In the genomic region with DNA sequence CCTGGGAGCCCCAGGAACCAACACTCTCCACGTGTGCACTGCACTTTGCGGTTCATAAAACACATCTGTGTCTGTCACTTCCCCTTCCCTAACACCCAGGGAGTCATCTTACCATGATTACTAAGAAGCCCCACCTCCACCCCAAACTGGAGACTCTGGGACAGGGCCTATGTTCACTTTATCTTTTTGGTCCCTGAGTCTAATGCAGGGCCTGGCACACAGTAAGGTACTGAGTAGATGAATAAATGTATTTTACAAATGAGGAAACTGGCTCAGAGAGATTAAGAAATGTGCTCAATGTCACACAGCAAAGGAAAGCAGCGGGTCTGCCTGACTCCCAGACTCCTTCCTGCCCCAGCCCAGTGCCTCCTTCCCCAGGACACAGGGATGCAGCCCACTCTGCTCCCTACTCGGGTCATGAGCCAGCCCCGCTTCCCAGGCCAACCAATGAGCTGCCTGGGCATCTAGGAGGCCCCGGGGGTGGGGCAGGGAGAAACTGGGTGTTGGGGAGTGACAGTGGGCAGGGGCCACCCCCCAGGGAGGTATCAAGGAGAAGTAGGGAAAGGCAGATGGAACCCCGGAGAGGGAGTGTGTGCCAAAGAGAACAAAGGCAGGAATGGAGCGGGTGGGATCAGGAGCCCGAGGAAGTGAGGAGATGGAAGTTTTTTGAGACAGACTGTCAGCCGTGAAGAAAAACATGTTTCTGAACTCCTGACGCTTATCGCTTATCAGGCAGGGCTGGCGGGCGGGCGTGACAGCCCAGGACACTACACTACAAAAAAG, we compare ENCODE assay signal across 11 cellular contexts. TPM values are rescaled to one million over a fixed set of nuclear protein-coding genes. Genes with fewer than 3 reads are reported as not detected.
DNase-seq lines count a peak whose midpoint lies in the region; ATAC-seq and TF ChIP-seq lines count a peak whose summit lies in the region.
"Had no signal": no experiment of that assay in that cellular context is flagged by ENCODE, and none has a peak within 500 bp of the region (broad histone marks: within the 10 kb centered on the region; RNA-seq: fewer than 3 reads in every experiment).

No MANE protein-coding gene starts in this region.

- intact Hi-C loops in PC-9 (cut with micrococcal nuclease; ENCODE audit: unreplicated experiment) (loop anchor here (1.0 kb wide), 1 partner anchor 189 kb away; no protein-coding TSS in a partner anchor), upper lobe of right lung (cut with DNase I) (no loop called here)

- H3K4me3 ChIP-seq in PC-9 (no peak overlapping the region), fibroblast of lung (replicated peaks in 1 of 4; ENCODE audit: control extremely low read depth in 1 of 4, insufficient read depth in 1 of 4, low read depth in 3 of 4, low read length in 4 of 4) (no peak overlapping the region), osteoblast (ENCODE audit: insufficient read depth, low read length) (no peak overlapping the region), Peyer's patch (no peak overlapping the region), upper lobe of right lung (no peak overlapping the region)

- no peaks in the 10 kb centered on the region for H3K27me3 ChIP-seq in PC-9 (ENCODE audit: insufficient read depth, low read depth)
- no peaks in the 10 kb centered on the region for H3K27me3 ChIP-seq in fibroblast of lung (ENCODE audit: control insufficient read depth, insufficient read depth, low read length)
- H3K27me3 ChIP-seq in osteoblast (ENCODE audit: insufficient read depth, low read length), result no peaks in the 10 kb centered on the region
- no peaks in the 10 kb centered on the region for H3K27me3 ChIP-seq in Peyer's patch
- no peaks in the 10 kb centered on the region for H3K27me3 ChIP-seq in upper lobe of right lung

- no peak for TF ChIP-seq POLR2A in Peyer's patch (IDR thresholded peaks at IDR 0.05)

- peaks cover 97% of the 10 kb centered on the region for H3K4me1 ChIP-seq in PC-9 (replicated peaks; ENCODE audit: insufficient read depth)
- H3K4me1 ChIP-seq in fibroblast of lung (ENCODE audit: control insufficient read depth, extremely low read depth, insufficient read depth, low read length), result peaks cover 40% of the 10 kb centered on the region
- peaks cover 48% of the 10 kb centered on the region for H3K4me1 ChIP-seq in osteoblast (ENCODE audit: insufficient read depth, low read length)
- peaks cover 0 to 38% (median 0%) of the 10 kb centered on the region in 4 donors for H3K4me1 ChIP-seq in Peyer's patch
- peaks cover 38% of the 10 kb centered on the region for H3K4me1 ChIP-seq in upper lobe of right lung

- no TSS peak for BruUV-seq in PC-9 (replicated peaks; lab: Mats Ljungman, UMichigan)

- no peaks in the 10 kb centered on the region for H3K9me2 ChIP-seq in PC-9 (ENCODE audit: insufficient read depth)

- peak; percentile 69 for ATAC-seq in GM18511 (IDR thresholded peaks at IDR 0.05; ENCODE audit: unreplicated experiment)
- ATAC-seq in GM21723 (IDR thresholded peaks at IDR 0.05; ENCODE audit: unreplicated experiment), result no peak
- ATAC-seq in upper lobe of right lung, result no peak

- CTCF ChIA-PET in PC-9 (lab: Charles Lee), result interaction anchor here (0.6 kb wide), 1 partner anchor 261 kb away, joined by 3 read pairs; no protein-coding TSS in a partner anchor

- H2AFZ ChIP-seq in PC-9 (no peak overlapping the region), fibroblast of lung (ENCODE audit: low read length) (no peak overlapping the region), osteoblast (ENCODE audit: low read length) (no peak overlapping the region)

- no peak overlapping the region for H3K9ac ChIP-seq in fibroblast of lung (ENCODE audit: insufficient read depth, low read length)

- TF ChIP-seq CTCF in PC-9 (conservative IDR thresholded peaks at IDR 0.05) (no peak), fibroblast of lung (conservative IDR thresholded peaks at IDR 0.05 in 1 of 2, IDR thresholded peaks at IDR 0.05 in 1 of 2; ENCODE audit: low read depth in 1 of 2, low read length in 2 of 2) (no peak), osteoblast (IDR thresholded peaks at IDR 0.05; ENCODE audit: extremely low read depth, low read depth, low read length) (no peak), Peyer's patch (IDR thresholded peaks at IDR 0.05) (no peak), upper lobe of right lung (IDR thresholded peaks at IDR 0.05) (no peak)

- H3K9me3 ChIP-seq in PC-9 (ENCODE audit: insufficient read depth, low read depth) (no peaks in the 10 kb centered on the region), fibroblast of lung (ENCODE audit: control insufficient read depth, insufficient read depth, low read depth, low read length) (no peaks in the 10 kb centered on the region), osteoblast (ENCODE audit: low read depth, low read length) (no peaks in the 10 kb centered on the region), Peyer's patch (no peaks in the 10 kb centered on the region), upper lobe of right lung (no peaks in the 10 kb centered on the region)

- H3K79me2 ChIP-seq in PC-9 (ENCODE audit: low read depth) (peaks cover 95% of the 10 kb centered on the region), fibroblast of lung (ENCODE audit: control insufficient read depth, insufficient read depth, low read length) (peaks cover 83% of the 10 kb centered on the region), osteoblast (ENCODE audit: insufficient read depth, low read length) (peaks cover 79% of the 10 kb centered on the region)

- H3K27ac ChIP-seq in PC-9 (peak overlapping the region; percentile 93), fibroblast of lung (ENCODE audit: insufficient read depth, low read length) (peak overlapping the region; percentile 81), osteoblast (ENCODE audit: low read depth, low read length) (peak overlapping the region; percentile 98), Peyer's patch (no peak overlapping the region), upper lobe of right lung (no peak overlapping the region)

- H4K20me1 ChIP-seq in PC-9 (ENCODE audit: insufficient read depth) (no peaks in the 10 kb centered on the region), fibroblast of lung (ENCODE audit: control insufficient read depth, extremely low read depth, insufficient read depth, low read length) (no peaks in the 10 kb centered on the region), osteoblast (ENCODE audit: insufficient read depth, low read length) (peaks cover 9% of the 10 kb centered on the region)

- POLR2A ChIA-PET in PC-9 (lab: Charles Lee; ENCODE audit: unreplicated experiment), result interaction anchor here (0.7 kb wide), 1 partner anchor 9 kb away, joined by 3 read pairs; no protein-coding TSS in a partner anchor

- H3K36me3 ChIP-seq in PC-9 (ENCODE audit: low read depth) (no peaks in the 10 kb centered on the region), fibroblast of lung (ENCODE audit: control insufficient read depth, insufficient read depth, low read length) (no peaks in the 10 kb centered on the region), osteoblast (ENCODE audit: insufficient read depth, low read length) (no peaks in the 10 kb centered on the region), Peyer's patch (no peaks in the 10 kb centered on the region), upper lobe of right lung (no peaks in the 10 kb centered on the region)

- peaks cover 41% of the 10 kb centered on the region; the same call in 1 of the 2 replicates for H3F3A ChIP-seq in PC-9 (ENCODE audit: insufficient read depth, low read depth)

- DNase-seq in PC-9 (no peak), fibroblast of lung (ENCODE audit: low read depth in 2 of 2) (no peak), osteoblast (ENCODE audit: insufficient read length, low spot score, missing footprints) (no peak), Peyer's patch (no peak), upper lobe of right lung (no peak), DMS153 (lab: John Stamatoyannopoulos, UW) (no peak)
- DNase-seq: cortex of kidney; NCI-H1105 treated with DMSO at 0.1 percent for 48 hours; stimulated activated naive CD4-positive, alpha-beta T cell had no signal

- peak overlapping the region; percentile 56 for H3K4me2 ChIP-seq in PC-9
- H3K4me2 ChIP-seq in fibroblast of lung (ENCODE audit: extremely low read depth, insufficient read depth, low read length), result peak overlapping the region; percentile 20
- H3K4me2 ChIP-seq in osteoblast (ENCODE audit: insufficient read depth, low read length), result no peak overlapping the region

RNA-seq across cellular contexts. Expression of a gene that starts 30.5 kb away (rescaled TPM):
- 22.7 and 23.8 TPM in 2 replicates for total RNA-seq in PC-9 (2021)
- 12.6 and 13.9 TPM in 2 replicates for total RNA-seq in fibroblast of lung
- polyA plus RNA-seq in fibroblast of lung, result 9.9 and 16.9 TPM in 2 replicates
- 13.0 and 21.1 TPM in 2 replicates for polyA plus RNA-seq in fibroblast of lung (2012)
- 16.5 and 24.5 TPM in 2 replicates for polyA minus RNA-seq in fibroblast of lung (ENCODE audit: low replicate concordance)
- total RNA-seq in osteoblast, result 8.8 and 9.4 TPM in 2 replicates
- 10 to 100 TPM; 14.5 to 31.1 (median 25.6) TPM for total RNA-seq in Peyer's patch
- 33.4 TPM for total RNA-seq in upper lobe of right lung

Comparison
In these comparisons a context has a peak if more than half of its experiments do, and no peak if none do; other contexts are left out.
1. H3K27ac ChIP-seq: peak in PC-9 (single experiment), fibroblast of lung (single experiment) and osteoblast (single experiment); none in Peyer's patch (0 of 4) and upper lobe of right lung (single experiment).